Comparison of ENCODE assay signal across 13 cellular contexts in the genomic region with DNA sequence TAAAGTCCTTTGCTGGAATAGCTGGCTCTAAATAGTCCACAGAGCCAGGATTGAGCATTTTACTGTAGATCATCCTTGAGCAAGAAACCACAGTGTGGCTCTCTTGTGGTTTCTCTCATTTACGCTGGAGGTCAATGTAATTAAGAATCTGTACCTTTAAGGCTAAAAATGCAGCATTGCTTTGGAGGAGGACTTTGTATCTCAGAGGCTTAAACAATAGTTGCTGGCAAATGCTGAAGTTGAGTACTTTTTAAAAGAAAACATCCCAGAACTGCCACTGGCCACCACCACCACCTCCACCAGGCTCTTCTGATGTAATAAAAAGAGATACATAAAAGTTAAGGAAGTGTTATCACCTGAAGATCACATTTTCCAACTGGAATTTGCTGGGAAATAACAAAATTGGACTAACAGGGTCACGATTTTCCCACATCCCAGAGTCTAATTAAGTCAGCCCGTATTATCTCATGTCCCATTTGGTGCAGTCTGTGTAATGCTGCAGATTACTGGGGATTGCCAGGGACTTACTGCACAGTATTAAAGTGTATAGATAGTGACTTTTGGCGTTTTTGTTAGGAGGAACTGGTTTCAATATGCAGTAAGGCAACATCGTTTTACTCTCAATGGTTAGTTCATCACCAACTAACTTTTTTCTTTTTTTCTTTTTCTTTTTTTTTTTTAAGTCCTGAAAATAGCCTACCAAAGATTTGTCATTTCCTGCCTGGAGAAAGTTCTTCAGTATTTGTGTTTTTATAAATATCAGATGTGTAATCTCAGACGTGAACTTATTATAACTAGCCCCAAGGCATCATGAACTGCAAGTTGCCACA.
A peak's percentile ranks its signal among the peaks of the same experiment; 100 is the strongest.
DNase-seq lines count a peak whose midpoint lies in the region; TF ChIP-seq lines count a peak whose summit lies in the region.
"Had no signal": no experiment of that assay in that cellular context is flagged by ENCODE, and none has a peak within 500 bp of the region (broad histone marks: within the 10 kb centered on the region; RNA-seq: fewer than 3 reads in every experiment).

No MANE protein-coding gene starts in this region.

- no peaks in the 10 kb centered on the region for H3K4me1 Mint-ChIP-seq in CD8-positive, alpha-beta memory T cell

- no peak overlapping the region for H3K18ac ChIP-seq in neuronal stem cell (ENCODE audit: low read length)

- no peak overlapping the region for H2BK15ac ChIP-seq in neuronal stem cell (ENCODE audit: low read length)

- H3K4me2 ChIP-seq in neuronal stem cell (ENCODE audit: insufficient read depth, low read length, poor library complexity, severe bottlenecking) = no peak overlapping the region

- no peaks in the 10 kb centered on the region for H3K36me3 Mint-ChIP-seq in CD8-positive, alpha-beta memory T cell

- H3K27ac Mint-ChIP-seq in CD8-positive, alpha-beta memory T cell = no peak overlapping the region

- H4K8ac ChIP-seq in neuronal stem cell (ENCODE audit: low read depth, low read length) = no peak overlapping the region

- H3K9me3 ChIP-seq in neuronal stem cell (replicated peaks in 1 of 2; ENCODE audit: control insufficient read depth in 2 of 2, insufficient read depth in 1 of 2, low read depth in 1 of 2, low read length in 2 of 2) (no peaks in the 10 kb centered on the region), tibial nerve (no peaks in the 10 kb centered on the region)
- no peaks in the 10 kb centered on the region for H3K9me3 ChIP-seq in CD8-positive, alpha-beta memory T cell (ENCODE audit: low read length)

- peak overlapping the region; percentile 51 for H2AFZ ChIP-seq in neuronal stem cell (ENCODE audit: low read length)

- H3K79me1 ChIP-seq in neuronal stem cell (ENCODE audit: low read depth, low read length) = no peaks in the 10 kb centered on the region

- H3K36me3 ChIP-seq in neuronal stem cell (replicated peaks in 1 of 2; ENCODE audit: control insufficient read depth in 2 of 2, insufficient read depth in 2 of 2, low read length in 2 of 2) (no peaks in the 10 kb centered on the region), tibial nerve (no peaks in the 10 kb centered on the region)
- no peaks in the 10 kb centered on the region for H3K36me3 ChIP-seq in CD8-positive, alpha-beta memory T cell (ENCODE audit: insufficient read depth, low read length)

- H2BK120ac ChIP-seq in neuronal stem cell (ENCODE audit: low read depth, low read length) = no peak overlapping the region

- TF ChIP-seq CTCF in coronary artery (IDR thresholded peaks at IDR 0.05) (no peak), tibial nerve (IDR thresholded peaks at IDR 0.05) (no peak)

- H3K27ac ChIP-seq in coronary artery (no peak overlapping the region), neuronal stem cell (replicated peaks; ENCODE audit: low read length) (no peak overlapping the region), tibial nerve (no peak overlapping the region)
- H3K27ac ChIP-seq in CD8-positive, alpha-beta memory T cell (ENCODE audit: low read depth, low read length) = no peak overlapping the region

- no peaks in the 10 kb centered on the region for H3K9me3 Mint-ChIP-seq in CD8-positive, alpha-beta memory T cell

- H3K9ac ChIP-seq in neuronal stem cell (ENCODE audit: low read depth, low read length, poor library complexity) = no peak overlapping the region

- H3K4me1 ChIP-seq in neuronal stem cell (ENCODE audit: control insufficient read depth in 2 of 2, insufficient read depth in 1 of 2, low read depth in 1 of 2, low read length in 2 of 2) (no peaks in the 10 kb centered on the region), tibial nerve (peaks cover 0 to 11% (median 1%) of the 10 kb centered on the region in 4 donors)
- H3K4me1 ChIP-seq in CD8-positive, alpha-beta memory T cell (ENCODE audit: insufficient read depth, low read length) = no peaks in the 10 kb centered on the region

- H2BK12ac ChIP-seq in neuronal stem cell (ENCODE audit: low read length) = no peak overlapping the region

- no peak overlapping the region for H3K4me3 Mint-ChIP-seq in CD8-positive, alpha-beta memory T cell

- no peaks in the 10 kb centered on the region for H3K27me3 Mint-ChIP-seq in CD8-positive, alpha-beta memory T cell

- POLR2A ChIA-PET in CD8-positive, alpha-beta memory T cell (lab: Charles Lee) = no interaction called here

- H2BK5ac ChIP-seq in neuronal stem cell (ENCODE audit: low read length) = no peak overlapping the region

- H3K4ac ChIP-seq in neuronal stem cell (ENCODE audit: low read length) = no peak overlapping the region

- no peak overlapping the region for H4K91ac ChIP-seq in neuronal stem cell (ENCODE audit: low read depth, low read length, poor library complexity)

- CTCF ChIA-PET in CD8-positive, alpha-beta memory T cell (lab: Charles Lee) = no interaction called here

- H3K23ac ChIP-seq in neuronal stem cell (ENCODE audit: low read depth, low read length, poor library complexity) = no peak overlapping the region

- no peak for TF ChIP-seq POLR2A in tibial nerve (IDR thresholded peaks at IDR 0.05)

- no peak for TF ChIP-seq EP300 in tibial nerve (IDR thresholded peaks at IDR 0.05)

- H3K14ac ChIP-seq in neuronal stem cell (ENCODE audit: low read length) = no peak overlapping the region

- H2AK5ac ChIP-seq in neuronal stem cell (ENCODE audit: low read depth, low read length) = no peak overlapping the region

- WGBS in neuronal stem cell (ENCODE audit: extremely low coverage in 2 of 2, insufficient read length in 2 of 2, insufficient replicate concordance in 1 of 2), 2 donors = no CpG with 5 or more reads among the region's 6 CpGs
- 34 to 42% methylated on average over 6 of the region's 6 CpGs for WGBS in tibial nerve, 2 donors

- DNase-seq in ELR (ENCODE audit: low read depth) = peak; percentile 67
- peak; percentile 71 for DNase-seq in NCI-H82 (lab: John Stamatoyannopoulos, UW)
- no peak for DNase-seq in coronary artery (ENCODE audit: low spot score)
- DNase-seq in neuronal stem cell (ENCODE audit: low spot score) = no peak
- DNase-seq in SHP77 (lab: John Stamatoyannopoulos, UW) = no peak
- no peak for DNase-seq in mucosa of gallbladder (ENCODE audit: low spot score)
- no peak for DNase-seq in CD8-positive, alpha-beta memory T cell
- no peak for DNase-seq in tibial nerve (ENCODE audit: low spot score in 2 of 2)
- DNase-seq: activated CD4-positive, alpha-beta T cell treated with anti-CD3 and anti-CD28 coated beads, Interleukin-2, amount 50 U/mL, for 1 hour; effector CD8-positive, alpha-beta T cell; NCI-H748 treated with DMSO at 0.1 percent for 48 hours; small intestine had no signal

- H3K4me3 ChIP-seq in coronary artery (peak overlapping the region; percentile 43), neuronal stem cell (ENCODE audit: low read length in 2 of 2) (no peak overlapping the region), tibial nerve (no peak overlapping the region)
- no peak overlapping the region for H3K4me3 ChIP-seq in CD8-positive, alpha-beta memory T cell (ENCODE audit: low read length)
- H3K4me3 ChIP-seq: GM12878 had no signal

- H3K27me3 ChIP-seq in neuronal stem cell (ENCODE audit: control insufficient read depth in 3 of 3, insufficient read depth in 3 of 3, low read depth in 1 of 3, low read length in 3 of 3) = no peaks in the 10 kb centered on the region
- H3K27me3 ChIP-seq in CD8-positive, alpha-beta memory T cell (ENCODE audit: insufficient read depth, low read length, poor library complexity, severe bottlenecking) = no peaks in the 10 kb centered on the region
- no peaks in the 10 kb centered on the region for H3K27me3 ChIP-seq in tibial nerve

Comparison
In these comparisons a context has a peak if more than half of its experiments do, and no peak if none do; other contexts are left out.
1. DNase-seq: peak in ELR (single experiment) and NCI-H82 (single experiment); none in coronary artery (single experiment), neuronal stem cell (single experiment), SHP77 (0 of 2), mucosa of gallbladder (single experiment), CD8-positive, alpha-beta memory T cell (0 of 5) and tibial nerve (0 of 2).